8 cellular contexts compared by ENCODE assay signal in genomic region chr20:57388953-57389694, GRCh38. TPM values are rescaled to one million over a fixed set of nuclear protein-coding genes. Genes with fewer than 3 reads are reported as not detected.
DNase-seq lines count a peak whose midpoint lies in the region; ATAC-seq and TF ChIP-seq lines count a peak whose summit lies in the region.
"Had no signal": no experiment of that assay in that cellular context is flagged by ENCODE, and none has a peak within 500 bp of the region (broad histone marks: within the 10 kb centered on the region; RNA-seq: fewer than 3 reads in every experiment).

No MANE protein-coding gene starts in this region.

- ATAC-seq in GM21619 (IDR thresholded peaks at IDR 0.05; ENCODE audit: unreplicated experiment) = no peak

- no peak overlapping the region for H3K27ac ChIP-seq in VCaP

- H3K36me3 Mint-ChIP-seq in chondrocyte (ENCODE audit: low read depth) = peaks cover 3% of the 10 kb centered on the region

- no peaks in the 10 kb centered on the region for H3K9me3 Mint-ChIP-seq in chondrocyte (ENCODE audit: low read depth)

- H3K27ac Mint-ChIP-seq in chondrocyte (ENCODE audit: unreplicated experiment) = no peak overlapping the region

- H3K4me3 Mint-ChIP-seq in chondrocyte (ENCODE audit: unreplicated experiment) = no peak overlapping the region

- TF ChIP-seq CTCF in GM13976 (IDR thresholded peaks at IDR 0.05; ENCODE audit: borderline replicate concordance, control extremely low read depth, extremely low read depth, insufficient read depth, missing control alignments) = peak; percentile 43
- 0 out of 2 replicates have a peak, but pooled peaks have one; percentile 14 for TF ChIP-seq CTCF in VCaP (conservative IDR thresholded peaks at IDR 0.05)
- peak; percentile 45 for TF ChIP-seq CTCF in chondrocyte (IDR thresholded peaks at IDR 0.05)

- DNase-seq in GM13976 (ENCODE audit: low spot score) (peak; percentile 87), HuH-7 (ENCODE audit: low spot score) (peak; percentile 83), chondrocyte (ENCODE audit: low spot score) (peak; percentile 86), kidney tubule cell (ENCODE audit: low spot score) (peak; percentile 68)
- peak; percentile 64 to 73 for DNase-seq in stimulated activated CD4-positive, alpha-beta T cell treated with anti-CD3 and anti-CD28 coated beads, Interleukin-2, amount 100 ng/mL, for 24 hours

- H3K27me3 Mint-ChIP-seq in chondrocyte (ENCODE audit: low read depth) = no peaks in the 10 kb centered on the region

- in situ Hi-C loops in GM13976 (cut with MboI; ENCODE audit: low sequenced_read_pairs, unreplicated experiment) = loop anchor here (5.0 to 25.0 kb wide), 3 partner anchors 108 to 798 kb away; no protein-coding TSS in a partner anchor

- peaks cover 32% of the 10 kb centered on the region for H3K4me1 Mint-ChIP-seq in chondrocyte (ENCODE audit: low read depth)

RNA-seq across cellular contexts. Expression of gene RBM38, which starts 2.1 kb away (rescaled TPM):
- total RNA-seq in chondrocyte = 10.8 to 12.0 TPM (median 11.2 TPM) in 3 replicates

RNA-seq across cellular contexts. Expression of gene RAE1, which starts 38.1 kb away (rescaled TPM):
- total RNA-seq in chondrocyte = 17.6 to 22.3 TPM (median 19.0 TPM) in 3 replicates

RNA-seq across cellular contexts. Expression of gene SPO11, which starts 59.5 kb away (rescaled TPM):
- not detected in 3 replicates for total RNA-seq in chondrocyte
- total RNA-seq: kidney epithelial cell had no signal
